In the genomic region with DNA sequence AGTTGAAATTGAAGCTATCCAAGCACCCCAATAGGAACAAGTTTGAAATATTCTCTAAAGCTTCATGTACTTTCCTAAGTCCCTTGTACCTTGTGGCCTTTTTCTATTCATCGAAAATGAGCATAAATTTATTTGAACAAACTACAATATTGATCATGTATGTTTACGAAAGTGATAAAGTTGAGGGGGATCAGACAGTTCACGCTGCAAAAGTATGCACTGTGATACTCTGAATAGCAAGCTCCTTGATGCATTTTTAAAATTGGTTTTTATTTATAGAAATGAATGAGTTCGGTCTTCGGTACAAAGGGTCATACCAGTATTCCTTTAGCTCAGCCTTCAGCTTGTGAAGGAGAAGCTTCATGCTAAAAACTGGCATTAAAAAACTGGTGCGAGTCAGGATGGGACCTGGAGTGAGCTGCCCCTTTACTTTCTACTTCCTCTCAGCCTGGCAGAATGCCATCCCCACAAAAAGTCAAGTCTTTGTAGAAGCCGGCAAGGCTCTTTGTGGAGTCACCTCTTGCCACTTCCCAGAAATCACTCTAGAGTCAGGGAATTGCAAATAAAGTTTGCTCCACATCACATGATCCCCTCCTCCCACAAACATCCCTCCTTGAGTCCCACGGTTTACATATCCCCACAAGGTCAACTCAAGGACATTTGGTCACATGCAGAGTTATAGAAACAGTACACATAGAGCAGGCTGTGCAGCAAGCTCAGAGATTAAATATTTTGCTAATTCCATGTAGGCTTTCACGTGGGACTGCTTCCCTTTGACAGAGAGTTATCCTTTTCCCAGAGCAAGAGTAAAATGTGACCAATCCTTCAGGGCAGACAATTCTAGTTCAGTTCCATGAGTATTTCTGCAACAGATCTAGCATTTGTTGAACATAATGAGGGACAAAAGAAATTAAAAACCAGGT, we compare ENCODE assay signal across 2 cellular contexts.
TF ChIP-seq lines count a peak whose summit lies in the region.

No MANE protein-coding gene starts in this region.

TF ChIP-seq in K562, 482 proteins besides CTCF, POLR2A, EP300 and RAD21:
- TF ChIP-seq ESRRA (IDR thresholded peaks at IDR 0.05; ENCODE audit: borderline replicate concordance, low read depth): peak; percentile 46; the same call in 1 of the 2 replicates
- no peak for TF ChIP-seq TCF15 (CRISPR knock-in tag; IDR thresholded peaks at IDR 0.05)
- no peak for TF ChIP-seq ZNF282 (CRISPR knock-in tag; IDR thresholded peaks at IDR 0.05)
- TF ChIP-seq NFIC (IDR thresholded peaks at IDR 0.05): 0 out of 2 replicates have a peak, but pooled peaks have one; percentile 15
- TF ChIP-seq, protein P1, sequence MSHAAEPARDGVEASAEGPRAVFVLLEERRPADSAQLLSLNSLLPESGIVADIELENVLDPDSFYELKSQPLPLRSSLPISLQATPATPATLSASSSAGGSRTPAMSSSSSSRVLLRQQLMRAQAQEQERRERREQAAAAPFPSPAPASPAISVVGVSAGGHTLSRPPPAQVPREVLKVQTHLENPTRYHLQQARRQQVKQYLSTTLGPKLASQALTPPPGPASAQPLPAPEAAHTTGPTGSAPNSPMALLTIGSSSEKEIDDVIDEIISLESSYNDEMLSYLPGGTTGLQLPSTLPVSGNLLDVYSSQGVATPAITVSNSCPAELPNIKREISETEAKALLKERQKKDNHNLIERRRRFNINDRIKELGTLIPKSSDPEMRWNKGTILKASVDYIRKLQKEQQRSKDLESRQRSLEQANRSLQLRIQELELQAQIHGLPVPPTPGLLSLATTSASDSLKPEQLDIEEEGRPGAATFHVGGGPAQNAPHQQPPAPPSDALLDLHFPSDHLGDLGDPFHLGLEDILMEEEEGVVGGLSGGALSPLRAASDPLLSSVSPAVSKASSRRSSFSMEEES (CRISPR knock-in tag; IDR thresholded peaks at IDR 0.05): peak; percentile 22; the same call in 1 of the 2 replicates
- no peak for TF ChIP-seq MAX (CRISPR knock-in tag; IDR thresholded peaks at IDR 0.05)
- no peak for TF ChIP-seq DDX20 (tag; IDR thresholded peaks at IDR 0.05; ENCODE audit: low read depth)
- TF ChIP-seq MCM3 (IDR thresholded peaks at IDR 0.05): no peak

TF ChIP-seq in HepG2, 621 proteins besides CTCF, POLR2A, EP300 and RAD21 (continues in another document):
- TF ChIP-seq RFX5 (IDR thresholded peaks at IDR 0.05; ENCODE audit: low read depth, low read length) (no peak), ATF2 (CRISPR knock-in tag; IDR thresholded peaks at IDR 0.05) (peak; percentile 80), HNRNPL (IDR thresholded peaks at IDR 0.05; ENCODE audit: low read depth, low read length) (no peak), ARNT2 (CRISPR knock-in tag; IDR thresholded peaks at IDR 0.05; ENCODE audit: low read depth) (0 out of 2 replicates have a peak, but pooled peaks have one; percentile 60), ZNF615 (CRISPR knock-in tag; IDR thresholded peaks at IDR 0.05; ENCODE audit: borderline replicate concordance) (no peak), ZBTB25 (CRISPR knock-in tag; IDR thresholded peaks at IDR 0.05) (peak; percentile 84), ZNF800 (CRISPR knock-in tag; IDR thresholded peaks at IDR 0.05) (no peak), POGK (CRISPR knock-in tag; conservative IDR thresholded peaks at IDR 0.05) (peak; percentile 61), PRPF4 (IDR thresholded peaks at IDR 0.05; ENCODE audit: low read depth, low read length, poor library complexity, severe bottlenecking) (peak; percentile 72), HNRNPK (IDR thresholded peaks at IDR 0.05; ENCODE audit: low read depth, low read length, poor library complexity, severe bottlenecking) (no peak), SKIL (CRISPR knock-in tag; IDR thresholded peaks at IDR 0.05; ENCODE audit: borderline replicate concordance) (peak; percentile 68; the same call in 1 of the 2 replicates), ZNF564 (CRISPR knock-in tag; IDR thresholded peaks at IDR 0.05) (peak; percentile 71), HNF4A (CRISPR knock-in tag; IDR thresholded peaks at IDR 0.05) (peak; percentile 92), ZNF788 (CRISPR knock-in tag; IDR thresholded peaks at IDR 0.05; ENCODE audit: borderline replicate concordance) (peak; percentile 79; the same call in 1 of the 2 replicates), THRA (CRISPR knock-in tag; IDR thresholded peaks at IDR 0.05; ENCODE audit: borderline replicate concordance) (peak; percentile 99), ZNF138 (CRISPR knock-in tag; IDR thresholded peaks at IDR 0.05; ENCODE audit: low read depth) (no peak), ZBTB10 (CRISPR knock-in tag; IDR thresholded peaks at IDR 0.05; ENCODE audit: borderline replicate concordance) (no peak), HDAC6 (IDR thresholded peaks at IDR 0.05; ENCODE audit: low read depth, low read length) (no peak), XBP1 (CRISPR knock-in tag; IDR thresholded peaks at IDR 0.05) (no peak), MXD4 (CRISPR knock-in tag; IDR thresholded peaks at IDR 0.05) (peak; percentile 71), SMARCE1 (IDR thresholded peaks at IDR 0.05; ENCODE audit: borderline replicate concordance) (no peak), PLRG1 (conservative IDR thresholded peaks at IDR 0.05) (no peak), ZNF850 (CRISPR knock-in tag; conservative IDR thresholded peaks at IDR 0.05) (no peak), ZNF687 (CRISPR knock-in tag; IDR thresholded peaks at IDR 0.05) (no peak), NRL (CRISPR knock-in tag; IDR thresholded peaks at IDR 0.05; ENCODE audit: borderline replicate concordance) (no peak), ZFP62 (CRISPR knock-in tag; IDR thresholded peaks at IDR 0.05) (no peak), PAX8 (CRISPR knock-in tag; IDR thresholded peaks at IDR 0.05; ENCODE audit: borderline replicate concordance) (no peak), ZNF10 (CRISPR knock-in tag; IDR thresholded peaks at IDR 0.05; ENCODE audit: borderline replicate concordance, low read depth) (no peak), NFIC (IDR thresholded peaks at IDR 0.05; ENCODE audit: low read length) (peak; percentile 98), ZBTB21 (CRISPR knock-in tag; IDR thresholded peaks at IDR 0.05) (no peak), SMYD3 (CRISPR knock-in tag; IDR thresholded peaks at IDR 0.05) (peak; percentile 65; the same call in 1 of the 2 replicates), RCOR2 (CRISPR knock-in tag; IDR thresholded peaks at IDR 0.05) (peak; percentile 97)
